8 cellular contexts compared by ENCODE assay signal in the genomic region with DNA sequence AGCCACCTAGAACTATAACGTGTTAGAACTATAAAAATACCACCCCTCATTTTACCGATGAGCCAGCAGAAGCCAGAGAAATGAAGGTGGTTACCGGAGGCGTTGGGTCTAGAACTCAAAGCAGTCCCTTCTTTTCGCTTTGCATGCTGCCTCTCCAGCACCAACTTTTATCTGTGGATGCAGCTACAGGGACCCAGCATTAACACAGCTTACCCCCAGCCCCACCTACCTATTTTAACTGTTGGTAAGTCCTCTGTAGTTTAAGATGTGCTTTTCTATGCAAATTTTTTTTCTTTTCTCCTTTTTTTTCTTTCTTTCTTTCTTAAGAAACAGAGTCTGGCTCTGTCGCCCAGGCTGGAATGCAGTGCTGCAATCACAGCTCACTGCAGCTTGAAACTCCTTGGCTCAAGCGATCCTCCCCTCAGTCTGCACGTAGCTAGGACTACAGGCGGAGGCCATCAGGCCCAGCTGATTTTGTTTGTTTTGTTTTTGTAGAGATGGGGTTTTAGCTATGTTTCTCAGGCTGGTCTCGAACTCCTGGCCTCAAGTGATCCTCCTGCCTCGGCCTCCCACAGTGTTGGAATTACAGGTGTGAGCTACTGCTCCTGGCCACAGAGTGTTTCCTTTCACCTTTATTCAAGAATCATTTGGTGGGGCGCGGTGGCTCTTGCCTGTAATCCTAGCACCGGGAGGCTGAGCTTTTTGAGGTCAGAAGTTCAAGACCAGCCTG. TPM values are rescaled to one million over a fixed set of nuclear protein-coding genes. Genes with fewer than 3 reads are reported as not detected.
DNase-seq lines count a peak whose midpoint lies in the region; ATAC-seq and TF ChIP-seq lines count a peak whose summit lies in the region.

No MANE protein-coding gene starts in this region.

- peak overlapping the region; percentile 93 to 99 (median 97) for H3K4me3 Mint-ChIP-seq in naive B cell

- no peak for TF ChIP-seq CTCF in epithelial cell of esophagus (IDR thresholded peaks at IDR 0.05; ENCODE audit: insufficient read depth, low read depth, low read length, missing control alignments)

- DNase-seq in AG08395 (ENCODE audit: low spot score) (peak; percentile 17), RPMI7951 (ENCODE audit: low read depth) (peak; percentile 31), epithelial cell of esophagus (ENCODE audit: low read depth) (peak; percentile 23), naive B cell (no peak), SK-N-DZ (ENCODE audit: low spot score) (no peak)
- DNase-seq in effector CD4-positive, alpha-beta T cell, result no peak

- ATAC-seq in GM18517 (IDR thresholded peaks at IDR 0.05; ENCODE audit: unreplicated experiment) (peak; percentile 28), HG03025 (IDR thresholded peaks at IDR 0.05; ENCODE audit: low FRiP score, unreplicated experiment) (peak; percentile 36), naive B cell (ENCODE audit: low read depth in 2 of 2) (peak; percentile 15 to 17)

- H3K4me1 Mint-ChIP-seq in naive B cell, result peaks cover 20 to 26% (median 20%) of the 10 kb centered on the region in 3 donors

- H3K9me3 Mint-ChIP-seq in naive B cell, result no peaks in the 10 kb centered on the region

- H3K36me3 Mint-ChIP-seq in naive B cell, result no peaks in the 10 kb centered on the region

- H3K4me3 ChIP-seq in epithelial cell of esophagus (ENCODE audit: low read length), result peak overlapping the region; percentile 74

- H3K27ac Mint-ChIP-seq in naive B cell, result peak overlapping the region; percentile 89 to 96 (median 94)

- H3K27me3 Mint-ChIP-seq in naive B cell, result no peaks in the 10 kb centered on the region

RNA-seq across cellular contexts. Expression of gene USP45, which starts 6.5 kb away (rescaled TPM):
- total RNA-seq in RPMI7951 (2014; rRNA removed; shearing (Covaris generic)), result 11.4 and 13.1 TPM in 2 replicates
- polyA plus RNA-seq in naive B cell (ENCODE audit: low read depth in 6 of 6), result 10 to 100 TPM in 2 of 6 donors, 1 to 10 TPM in 4; 7.3 to 16.1 (median 9.3) TPM
- polyA plus RNA-seq in SK-N-DZ (2014; cell fraction: cytosol; rRNA removed), result 15.7 and 21.1 TPM in 2 replicates
- polyA plus RNA-seq in SK-N-DZ (2014; cell fraction: nucleus; rRNA removed), result 30.6 and 37.6 TPM in 2 replicates

RNA-seq across cellular contexts. Expression of gene CCNC, which starts 46.7 kb away (rescaled TPM):
- total RNA-seq in RPMI7951 (2014; rRNA removed; shearing (Covaris generic)), result 135 and 138 TPM in 2 replicates
- polyA plus RNA-seq in naive B cell (ENCODE audit: low read depth in 6 of 6), result 10 to 100 TPM; 41.4 to 49.7 (median 44.1) TPM
- 61.3 and 69.1 TPM in 2 replicates for polyA plus RNA-seq in SK-N-DZ (2014; cell fraction: cytosol; rRNA removed)
- 76.9 and 84.6 TPM in 2 replicates for polyA plus RNA-seq in SK-N-DZ (2014; cell fraction: nucleus; rRNA removed)

Comparison
In these comparisons a context has a peak if more than half of its experiments do, and no peak if none do; other contexts are left out.
1. DNase-seq: peak in AG08395 (single experiment), RPMI7951 (single experiment) and epithelial cell of esophagus (single experiment); none in naive B cell (single experiment), SK-N-DZ (single experiment) and effector CD4-positive, alpha-beta T cell (single experiment).
2. Peak in every context shown above with its lines, with median percentiles within 50 percentile points of each other: ATAC-seq.